ENCODE assay signal across 29 cellular contexts in the genomic region with DNA sequence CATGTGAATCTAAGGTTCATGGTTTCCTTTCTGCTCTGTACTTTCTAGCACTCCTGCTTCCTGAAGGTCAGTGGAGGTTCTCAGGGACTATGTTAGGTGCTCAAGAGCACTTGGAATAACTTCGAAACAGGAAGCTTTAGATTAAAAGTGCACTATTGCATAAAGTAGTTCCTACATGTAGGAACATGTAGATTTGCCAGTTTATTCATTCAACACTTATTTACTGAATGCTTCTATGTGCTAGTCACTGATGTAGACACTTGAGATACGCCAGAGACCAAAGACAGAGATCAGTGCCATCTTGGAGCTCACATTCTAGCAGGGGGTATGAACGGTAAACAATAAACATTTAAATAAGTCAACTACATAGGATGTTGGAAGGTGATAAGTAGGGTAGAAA.
"Had no signal": no experiment of that assay in that cellular context is flagged by ENCODE, and none has a peak within 500 bp of the region (broad histone marks: within the 10 kb centered on the region; RNA-seq: fewer than 3 reads in every experiment).

No MANE protein-coding gene starts in this region.

- H3K4me3 ChIP-seq: ascending aorta had no signal

- H3K36me3 ChIP-seq: ascending aorta, WERI-Rb-1 had no signal

- DNase-seq: activated CD4-positive, alpha-beta memory T cell treated with anti-CD3 and anti-CD28 coated beads, Interleukin-2, amount 10 ng/mL, durations not matched to agents 7 days and 5 days; activated CD4-positive, alpha-beta T cell treated with anti-CD3 and anti-CD28 coated beads for 1 hour; activated CD4-positive, alpha-beta T cell treated with anti-CD3 and anti-CD28 coated beads for 36 hours; activated CD4-positive, alpha-beta T cell treated with anti-CD3 and anti-CD28 coated beads for 48 hours; activated CD4-positive, alpha-beta T cell treated with anti-CD3 and anti-CD28 coated beads, Interleukin-2, amount 10 ng/mL, durations not matched to agents 7 days and 5 days; activated CD4-positive, alpha-beta T cell treated with anti-CD3 and anti-CD28 coated beads, Interleukin-2, amount 50 U/mL, for 48 hours; activated CD4-positive, CD25-positive, alpha-beta regulatory T cell; activated CD8-positive, alpha-beta memory T cell treated with anti-CD3 and anti-CD28 coated beads for 24 hours; activated CD8-positive, alpha-beta memory T cell treated with anti-CD3 and anti-CD28 coated beads, Interleukin-2, amount 10 ng/mL, durations not matched to agents 7 days and 5 days; activated CD8-positive, alpha-beta memory T cell treated with anti-CD3 and anti-CD28 coated beads, Interleukin-2, amount 50 U/mL, for 48 hours; activated CD8-positive, alpha-beta T cell treated with anti-CD3 and anti-CD28 coated beads, Interleukin-2, amount 10 ng/mL, durations not matched to agents 7 days and 5 days; activated effector memory CD4-positive, alpha-beta T cell treated with Interleukin-2 at 50 U/mL for 16 hours; activated gamma-delta T cell; activated naive CD4-positive, alpha-beta T cell treated with anti-CD3 and anti-CD28 coated beads, Interleukin-2, amount 10 ng/mL, durations not matched to agents 7 days and 5 days; activated naive CD4-positive, alpha-beta T cell treated with Interleukin-2 at 50 U/mL for 16 hours; activated naive CD8-positive, alpha-beta T cell treated with anti-CD3 and anti-CD28 coated beads, Interleukin-2, amount 10 ng/mL, durations not matched to agents 7 days and 5 days; activated naive CD8-positive, alpha-beta T cell treated with anti-CD3 and anti-CD28 coated beads, Interleukin-2, amount 50 U/mL, for 24 hours; activated T-cell treated with anti-CD3 and anti-CD28 coated beads, Interleukin-2, amount 50 U/mL, for 24 hours; activated T-cell treated with anti-CD3 and anti-CD28 coated beads, Interleukin-2, amount 50 U/mL, for 48 hours; amygdala; anterior cingulate cortex; central memory CD4-positive, alpha-beta T cell; T-helper 1 cell; T-helper 2 cell; T-helper 9 cell; WERI-Rb-1 had no signal

- H3K27me3 ChIP-seq: ascending aorta had no signal

- ATAC-seq: activated CD4-positive, alpha-beta T cell treated with anti-CD3 and anti-CD28 coated beads for 36 hours; activated CD4-positive, CD25-positive, alpha-beta regulatory T cell treated with anti-CD3 and anti-CD28 coated beads, Interleukin-2, amount 50 U/mL, for 24 hours; activated CD8-positive, alpha-beta memory T cell treated with anti-CD3 and anti-CD28 coated beads, Interleukin-2, amount 10 ng/mL, durations not matched to agents 7 days and 5 days; activated CD8-positive, alpha-beta T cell treated with anti-CD3 and anti-CD28 coated beads, Interleukin-2, amount 10 ng/mL, durations not matched to agents 7 days and 5 days; activated naive CD8-positive, alpha-beta T cell treated with anti-CD3 and anti-CD28 coated beads, Interleukin-2, amount 50 U/mL, for 24 hours; WTC11 had no signal

- H3K4me1 ChIP-seq: ascending aorta had no signal

- H3K27ac ChIP-seq: ascending aorta, WERI-Rb-1 had no signal

- H3K9me3 ChIP-seq: ascending aorta had no signal
